11 cellular contexts compared by ENCODE assay signal in the genomic region with DNA sequence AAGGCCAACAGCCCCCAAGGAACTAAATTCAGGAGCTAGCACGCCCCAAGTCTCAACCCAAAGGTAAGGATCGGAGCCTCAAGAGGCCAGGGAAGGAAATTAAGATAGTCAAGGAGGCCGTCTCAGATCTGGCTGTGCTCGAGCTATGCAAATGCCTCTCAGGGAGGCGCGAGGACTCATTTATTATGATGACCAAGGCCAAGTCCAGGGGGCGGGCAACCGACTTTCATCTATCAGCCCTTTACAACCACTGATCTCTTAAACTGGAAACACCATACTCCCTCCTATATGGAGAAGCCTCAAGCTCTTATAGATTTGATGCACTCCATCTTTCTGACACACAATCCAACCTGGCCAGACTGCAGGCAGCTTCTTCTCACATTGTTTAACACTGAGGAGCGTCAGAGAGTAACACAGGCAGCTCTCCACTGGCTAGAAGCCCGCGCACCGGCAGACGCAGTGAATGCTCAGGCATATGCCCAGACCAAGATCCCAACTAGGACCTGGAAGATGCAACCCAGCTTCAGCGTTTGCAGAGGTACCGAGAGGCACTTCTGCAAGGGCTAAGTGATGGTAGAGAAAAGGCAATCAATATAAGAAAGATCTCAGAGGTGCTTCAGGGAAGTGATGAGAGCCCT. TPM values are rescaled to one million over a fixed set of nuclear protein-coding genes. Genes with fewer than 3 reads are reported as not detected.
DNase-seq lines count a peak whose midpoint lies in the region; ATAC-seq, FAIRE-seq and TF ChIP-seq lines count a peak whose summit lies in the region.
"Had no signal": no experiment of that assay in that cellular context is flagged by ENCODE, and none has a peak within 500 bp of the region (broad histone marks: within the 10 kb centered on the region; RNA-seq: fewer than 3 reads in every experiment).

No MANE protein-coding gene starts in this region.

- CTCF ChIA-PET in AG04450 (lab: Charles Lee) (interaction anchor here (0.8 kb wide), 1 partner anchor 78 kb away, joined by 3 read pairs; no protein-coding TSS in a partner anchor), HepG2 (lab: Yijun Ruan, JAX; ENCODE audit: low intra/inter-chr PET ratio, low total read pairs) (no interaction called here)

- DNase-seq in AG04450 (ENCODE audit: low read depth, low spot score) (no peak), SJCRH30 (no peak), HepG2 (ENCODE audit: low spot score) (no peak), GM12892 (ENCODE audit: insufficient read length) (no peak), frontal cortex (ENCODE audit: low spot score in 2 of 2) (no peak)
- DNase-seq: amniotic stem cell had no signal

- H3K4me1 ChIP-seq in SJCRH30: no peaks in the 10 kb centered on the region
- H3K4me1 ChIP-seq in HepG2 (ENCODE audit: insufficient read depth, low read length): peaks cover 20% of the 10 kb centered on the region

- no peak for TF ChIP-seq CTCF in AG04450 (IDR thresholded peaks at IDR 0.05; ENCODE audit: low read depth, low read length)
- TF ChIP-seq CTCF in HepG2 (CRISPR knock-in tag; IDR thresholded peaks at IDR 0.05): no peak

- no peaks in the 10 kb centered on the region for H4K20me1 ChIP-seq in HepG2 (ENCODE audit: insufficient read depth, low read length)

- H3K9ac ChIP-seq in HepG2 (ENCODE audit: insufficient read depth, low read depth, low read length): 0 out of 2 replicates have a peak overlapping the region, but pooled peaks have one; percentile 17

- no peak overlapping the region for H2AFZ ChIP-seq in HepG2 (ENCODE audit: low read length)

- POLR2A ChIA-PET in AG04450 (lab: Yijun Ruan, JAX): interaction anchor here (0.6 to 0.8 kb wide), 2 partner anchors 14 to 21 kb away, joined by 3 read pairs; no protein-coding TSS in a partner anchor
- POLR2A ChIA-PET in HepG2 (lab: Yijun Ruan, JAX): interaction anchor here (0.9 to 1.7 kb wide), 2 partner anchors 14 to 184 kb away, joined by 3 to 4 read pairs; no protein-coding TSS in a partner anchor

- in situ Hi-C loops in HepG2 (cut with HindIII; ENCODE audit: extremely low pct_ligation_motif_present, low pct_unique_long_range_greater_than_20kb): no loop called here

- WGBS in HepG2 (ENCODE audit: low lambda C conversion rate): 15% methylated on average over 8 of the region's 15 CpGs

- H3K27ac ChIP-seq in AG04450 (ENCODE audit: low read depth, low read length) (no peak overlapping the region), SJCRH30 (no peak overlapping the region), HepG2 (ENCODE audit: extremely low read length, insufficient read depth, low read length) (no peak overlapping the region)

- TF ChIP-seq EP300 in HepG2 (IDR thresholded peaks at IDR 0.05; ENCODE audit: low read depth in 2 of 2, low read length in 2 of 2) (no peak), HepG2 (CRISPR knock-in tag; IDR thresholded peaks at IDR 0.05; ENCODE audit: borderline replicate concordance) (no peak)

- no peaks in the 10 kb centered on the region for H3K79me2 ChIP-seq in HepG2 (ENCODE audit: insufficient read depth, low read length)

- H3K36me3 ChIP-seq in SJCRH30 (no peaks in the 10 kb centered on the region), HepG2 (replicated peaks in 1 of 2; ENCODE audit: control insufficient read depth in 1 of 2, insufficient read depth in 2 of 2, low read length in 2 of 2) (no peaks in the 10 kb centered on the region)

- H3K27me3 ChIP-seq in AG04450 (ENCODE audit: control insufficient read depth, insufficient read depth, low read length) (peaks cover 13% of the 10 kb centered on the region), SJCRH30 (no peaks in the 10 kb centered on the region), HepG2 (ENCODE audit: control insufficient read depth in 1 of 2, insufficient read depth in 2 of 2, low read length in 2 of 2) (peaks cover 6 to 40% of the 10 kb centered on the region in 2 experiments; a peak in 4 of 5 replicates)

- H3K9me3 ChIP-seq in AG04450 (ENCODE audit: control insufficient read depth, insufficient read depth, low read length): peaks cover 3% of the 10 kb centered on the region
- H3K9me3 ChIP-seq in SJCRH30 (replicated peaks): 0 out of 2 replicates have a peak, but pooled peaks cover 4% of the 10 kb centered on the region
- H3K9me3 ChIP-seq in HepG2 (ENCODE audit: low read length): no peaks in the 10 kb centered on the region; the same call in 1 of the 2 replicates

- FAIRE-seq in HepG2 (lab: Jason Lieb, UNC) (no peak), GM12892 (lab: Jason Lieb, UNC) (no peak), frontal cortex (lab: Jason Lieb, UNC) (no peak)

- peak overlapping the region; percentile 94 for H3K4me2 ChIP-seq in HepG2 (ENCODE audit: low read depth, low read length)

- TF ChIP-seq POLR2A in HepG2 (IDR thresholded peaks at IDR 0.05; ENCODE audit: insufficient read depth in 1 of 2, low read depth in 2 of 2, low read length in 2 of 2) (no peak), GM12892 (IDR thresholded peaks at IDR 0.05; ENCODE audit: low read depth, low read length) (no peak)

- intact Hi-C loops in HepG2 (cut with micrococcal nuclease; ENCODE audit: unreplicated experiment): no loop called here

- ATAC-seq in GM19463 (IDR thresholded peaks at IDR 0.05; ENCODE audit: unreplicated experiment) (peak; percentile 39), HepG2 (peak; percentile 57), HG03139 (IDR thresholded peaks at IDR 0.05; ENCODE audit: unreplicated experiment) (no peak), GM19455 (IDR thresholded peaks at IDR 0.05; ENCODE audit: unreplicated experiment) (no peak)

- H3K4me3 ChIP-seq in AG04450 (ENCODE audit: low read depth, low read length) (peak overlapping the region; percentile 53), SJCRH30 (peak overlapping the region; percentile 42), HepG2 (replicated peaks in 1 of 3; ENCODE audit: insufficient read depth in 1 of 3, low read depth in 2 of 3, low read length in 3 of 3) (peak overlapping the region; percentile 30 to 63 (median 61))

- TF ChIP-seq RAD21 in HepG2 (CRISPR knock-in tag; IDR thresholded peaks at IDR 0.05): no peak

- no TSS peak for BruUV-seq in HepG2 (replicated peaks; lab: Mats Ljungman, UMichigan)

TF ChIP-seq in HepG2, 621 proteins besides CTCF, POLR2A, EP300 and RAD21 (continues in another document):
- TF ChIP-seq, protein P1, sequence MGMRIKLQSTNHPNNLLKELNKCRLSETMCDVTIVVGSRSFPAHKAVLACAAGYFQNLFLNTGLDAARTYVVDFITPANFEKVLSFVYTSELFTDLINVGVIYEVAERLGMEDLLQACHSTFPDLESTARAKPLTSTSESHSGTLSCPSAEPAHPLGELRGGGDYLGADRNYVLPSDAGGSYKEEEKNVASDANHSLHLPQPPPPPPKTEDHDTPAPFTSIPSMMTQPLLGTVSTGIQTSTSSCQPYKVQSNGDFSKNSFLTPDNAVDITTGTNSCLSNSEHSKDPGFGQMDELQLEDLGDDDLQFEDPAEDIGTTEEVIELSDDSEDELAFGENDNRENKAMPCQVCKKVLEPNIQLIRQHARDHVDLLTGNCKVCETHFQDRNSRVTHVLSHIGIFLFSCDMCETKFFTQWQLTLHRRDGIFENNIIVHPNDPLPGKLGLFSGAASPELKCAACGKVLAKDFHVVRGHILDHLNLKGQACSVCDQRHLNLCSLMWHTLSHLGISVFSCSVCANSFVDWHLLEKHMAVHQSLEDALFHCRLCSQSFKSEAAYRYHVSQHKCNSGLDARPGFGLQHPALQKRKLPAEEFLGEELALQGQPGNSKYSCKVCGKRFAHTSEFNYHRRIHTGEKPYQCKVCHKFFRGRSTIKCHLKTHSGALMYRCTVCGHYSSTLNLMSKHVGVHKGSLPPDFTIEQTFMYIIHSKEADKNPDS (CRISPR knock-in tag; IDR thresholded peaks at IDR 0.05): no peak
- no peak for TF ChIP-seq ZNF557 (CRISPR knock-in tag; IDR thresholded peaks at IDR 0.05)
- TF ChIP-seq, protein P2, sequence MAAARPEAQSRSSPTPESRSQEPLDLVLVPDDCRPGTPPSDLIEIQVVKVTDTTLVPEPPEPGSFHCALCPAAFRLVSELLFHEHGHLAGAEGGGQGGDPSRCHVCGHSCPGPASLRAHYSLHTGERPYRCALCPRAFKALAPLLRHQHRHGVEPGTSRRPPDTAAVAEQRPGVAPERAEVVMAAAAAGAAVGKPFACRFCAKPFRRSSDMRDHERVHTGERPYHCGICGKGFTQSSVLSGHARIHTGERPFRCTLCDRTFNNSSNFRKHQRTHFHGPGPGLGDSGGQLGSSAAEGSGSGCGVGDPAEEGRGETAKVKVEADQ (CRISPR knock-in tag; IDR thresholded peaks at IDR 0.05; ENCODE audit: borderline replicate concordance): no peak
- TF ChIP-seq CREM (IDR thresholded peaks at IDR 0.05): no peak
- TF ChIP-seq CREM (CRISPR knock-in tag; IDR thresholded peaks at IDR 0.05): no peak
- TF ChIP-seq HDAC2 (CRISPR knock-in tag; IDR thresholded peaks at IDR 0.05): no peak
- no peak for TF ChIP-seq SP5 (CRISPR knock-in tag; IDR thresholded peaks at IDR 0.05; ENCODE audit: borderline replicate concordance, low read depth)

RNA-seq across cellular contexts. Expression of a gene that starts 9.6 kb away (rescaled TPM):
- polyA plus RNA-seq in AG04450 (2011; rRNA removed) (not detected in 2 replicates), HepG2 (2011; rRNA removed) (0.17 and 0.20 TPM in 2 replicates)
- polyA minus RNA-seq in AG04450 (2011; rRNA and poly(A)+ RNA removed): not detected in 2 replicates
- total RNA-seq in SJCRH30 (2014; rRNA removed; shearing (Covaris generic)): 0.12 TPM in 1 of 2 replicates, not detected in the other
- total RNA-seq in HepG2 (2016; rRNA removed; fragmentation: Illumina TruSeq; extraction: Trizol) (0.20 TPM in 2 replicates), frontal cortex (under 0.01 TPM)
- total RNA-seq in HepG2 (2016; cell fraction: cytosol; rRNA removed; fragmentation: Illumina TruSeq; extraction: Trizol; ENCODE audit: low read depth): not detected in 2 replicates
- 0.11 and 0.19 TPM in 2 replicates for total RNA-seq in HepG2 (2016; cell fraction: insoluble cytoplasmic fraction; rRNA removed; fragmentation: Illumina TruSeq; extraction: Trizol)
- 0.15 and 0.17 TPM in 2 replicates for total RNA-seq in HepG2 (2016; cell fraction: membrane; rRNA removed; fragmentation: Illumina TruSeq; extraction: Trizol)
- total RNA-seq in HepG2 (2016; cell fraction: nucleus; rRNA removed; fragmentation: Illumina TruSeq; extraction: Trizol): 0.19 and 0.31 TPM in 2 replicates
- 0.15 and 0.17 TPM in 2 replicates for polyA plus RNA-seq in HepG2 (2011; cell fraction: cytosol; rRNA removed)
- polyA plus RNA-seq in HepG2 (2011; cell fraction: nucleus; rRNA removed): 0.27 and 0.61 TPM in 2 replicates
- 0.47 and 0.95 TPM in 2 replicates for polyA plus RNA-seq in HepG2 (2012)
- 0.03 TPM in 1 of 2 replicates, not detected in the other for polyA plus RNA-seq in HepG2 (2016; cell fraction: cytosol; fragmentation: Illumina TruSeq; extraction: Trizol; ENCODE audit: low read depth)
- polyA plus RNA-seq in HepG2 (2016; cell fraction: insoluble cytoplasmic fraction; fragmentation: Illumina TruSeq; extraction: Trizol; ENCODE audit: low read depth): 0.08 and 0.12 TPM in 2 replicates
- 0.07 TPM in 2 replicates for polyA plus RNA-seq in HepG2 (2016; cell fraction: membrane; fragmentation: Illumina TruSeq; extraction: Trizol; ENCODE audit: low read depth)
- polyA plus RNA-seq in HepG2 (2016; cell fraction: nucleus; fragmentation: Illumina TruSeq; extraction: Trizol; ENCODE audit: insufficient read depth, low read depth): 0.33 and 0.34 TPM in 2 replicates
- polyA minus RNA-seq in HepG2 (2011; rRNA and poly(A)+ RNA removed; ENCODE audit: low replicate concordance): 0.50 TPM in 1 of 2 replicates, not detected in the other
- polyA minus RNA-seq in HepG2 (2011; cell fraction: cytosol; rRNA and poly(A)+ RNA removed): not detected in 2 replicates
- polyA minus RNA-seq in HepG2 (2011; cell fraction: nucleus; rRNA and poly(A)+ RNA removed): 0.52 and 0.99 TPM in 2 replicates
- polyA plus RNA-seq in GM12892 (2012; ENCODE audit: missing spikeins): not detected
- total RNA-seq: glomerular endothelial cell, M059J had no signal

Comparison
In these comparisons a context has a peak if more than half of its experiments do, and no peak if none do; other contexts are left out.
1. ATAC-seq: peak in GM19463 (single experiment) and HepG2 (single experiment); none in HG03139 (single experiment) and GM19455 (single experiment).
2. Peak in every context shown above with its lines, with median percentiles within 50 percentile points of each other: H3K4me3 ChIP-seq.